8 cellular contexts compared by ENCODE assay signal in the genomic region with DNA sequence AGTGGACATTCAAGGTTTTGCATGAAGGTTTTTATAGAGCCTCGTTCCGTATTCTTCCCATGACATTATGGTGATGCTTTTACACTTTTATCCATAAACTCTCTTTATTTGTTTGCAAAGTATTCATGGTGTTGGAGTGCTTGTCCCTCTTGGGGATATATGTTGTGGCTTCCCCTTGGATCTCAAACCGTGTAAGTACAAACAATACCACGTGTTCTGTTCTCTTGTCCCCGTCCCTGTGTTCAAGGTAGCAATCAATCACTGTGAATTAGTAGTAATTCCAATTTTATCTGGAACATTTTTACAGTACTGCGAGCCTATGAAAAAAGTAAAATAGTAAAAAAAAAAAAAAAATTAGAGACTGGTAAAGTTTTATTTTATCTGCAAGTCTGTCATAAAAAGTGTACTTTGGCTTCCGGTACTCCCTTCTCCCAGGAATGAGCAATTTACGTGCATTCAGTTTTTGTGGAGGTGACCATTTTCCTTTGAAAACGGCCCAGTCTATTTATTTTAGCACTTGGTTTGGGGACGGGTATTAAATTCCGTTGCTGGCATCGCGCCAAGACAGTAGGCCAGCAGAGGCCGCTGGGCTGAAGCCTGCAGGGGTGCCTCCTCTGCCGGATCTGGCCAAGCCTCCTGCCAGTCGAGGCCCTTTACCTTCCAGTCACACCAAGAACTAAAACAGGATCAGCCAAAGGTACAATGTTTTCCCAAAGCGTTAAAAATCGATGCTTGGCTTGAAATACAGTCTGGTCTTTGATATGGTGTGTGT.
DNase-seq lines count a peak whose midpoint lies in the region; ATAC-seq, FAIRE-seq and TF ChIP-seq lines count a peak whose summit lies in the region.

No MANE protein-coding gene starts in this region.

- no peaks in the 10 kb centered on the region for H3K36me3 Mint-ChIP-seq in activated CD4-positive, alpha-beta T cell treated with anti-CD3 and anti-CD28 coated beads, Interleukin-2, amount 10 ng/mL, durations not matched to agents 7 days and 5 days (ENCODE audit: low read depth)

- H3K9me3 Mint-ChIP-seq in activated CD4-positive, alpha-beta T cell treated with anti-CD3 and anti-CD28 coated beads, Interleukin-2, amount 10 ng/mL, durations not matched to agents 7 days and 5 days, result no peaks in the 10 kb centered on the region

- CTCF ChIA-PET in activated CD4-positive, alpha-beta T cell treated with anti-CD3 and anti-CD28 coated beads, Interleukin-2, amount 10 ng/mL, durations not matched to agents 7 days and 5 days (lab: Charles Lee), result no interaction called here
- CTCF ChIA-PET in endothelial cell of umbilical vein (lab: Charles Lee), result interaction anchor here (1.3 kb wide), 1 partner anchor 27 kb away, joined by 3 read pairs; no protein-coding TSS in a partner anchor

- H3K79me2 ChIP-seq in endothelial cell of umbilical vein (ENCODE audit: control insufficient read depth, insufficient read depth, low read length), result no peaks in the 10 kb centered on the region

- POLR2A ChIA-PET in activated CD4-positive, alpha-beta T cell treated with anti-CD3 and anti-CD28 coated beads, Interleukin-2, amount 10 ng/mL, durations not matched to agents 7 days and 5 days (lab: Charles Lee), result no interaction called here
- POLR2A ChIA-PET in endothelial cell of umbilical vein (lab: Charles Lee), result no interaction called here

- peak overlapping the region; percentile 89 for H2AFZ ChIP-seq in endothelial cell of umbilical vein (ENCODE audit: low read depth, low read length)

- peak; percentile 59 for ATAC-seq in GM19351 (IDR thresholded peaks at IDR 0.05; ENCODE audit: unreplicated experiment)
- ATAC-seq in HG02759 (IDR thresholded peaks at IDR 0.05; ENCODE audit: unreplicated experiment), result no peak

- DNase-seq in AG09309 (ENCODE audit: low read depth) (peak; percentile 14), NCI-H2227 treated with DMSO at 0.1 percent for 48 hours (lab: John Stamatoyannopoulos, UW) (peak; percentile 60), endothelial cell of umbilical vein (ENCODE audit: low read depth, low spot score) (peak; percentile 73), lung microvascular endothelial cell (ENCODE audit: low read depth in 2 of 2) (peak; percentile 59 to 76)
- DNase-seq in activated CD4-positive, alpha-beta T cell treated with anti-CD3 and anti-CD28 coated beads, Interleukin-2, amount 10 ng/mL, durations not matched to agents 7 days and 5 days, result peak; percentile 14
- DNase-seq in stimulated activated CD8-positive, alpha-beta memory T cell treated with anti-CD3 and anti-CD28 coated beads, Interleukin-4, amount 100 ng/mL, for 24 hours (ENCODE audit: low read depth), result peak; percentile 9

- peaks cover 4% of the 10 kb centered on the region for H3K4me1 Mint-ChIP-seq in activated CD4-positive, alpha-beta T cell treated with anti-CD3 and anti-CD28 coated beads, Interleukin-2, amount 10 ng/mL, durations not matched to agents 7 days and 5 days

- peak overlapping the region; percentile 23 for H3K4me3 ChIP-seq in AG09309 (ENCODE audit: control insufficient read depth, low read depth, low read length)
- H3K4me3 ChIP-seq in endothelial cell of umbilical vein (replicated peaks in 1 of 3; ENCODE audit: insufficient read depth in 1 of 3, low read depth in 1 of 3, low read length in 3 of 3), result peak overlapping the region; percentile 14 to 50 (median 21)

- peak overlapping the region; percentile 2 for H3K4me3 Mint-ChIP-seq in activated CD4-positive, alpha-beta T cell treated with anti-CD3 and anti-CD28 coated beads, Interleukin-2, amount 10 ng/mL, durations not matched to agents 7 days and 5 days

- peak overlapping the region; percentile 78 for H3K4me2 ChIP-seq in endothelial cell of umbilical vein (ENCODE audit: insufficient read depth, low read length)

- dilution Hi-C loops in endothelial cell of umbilical vein (cut with MboI; ENCODE audit: extremely low pct_ligation_motif_present, low sequenced_read_pairs), result no loop called here

- H3K9ac ChIP-seq in endothelial cell of umbilical vein (replicated peaks; ENCODE audit: extremely low read depth, insufficient read depth, low read length), result no peak overlapping the region

- H3K9me1 ChIP-seq in endothelial cell of umbilical vein (replicated peaks; ENCODE audit: control insufficient read depth, extremely low read depth, insufficient read depth, low read length), result no peaks in the 10 kb centered on the region

- H3K27me3 Mint-ChIP-seq in activated CD4-positive, alpha-beta T cell treated with anti-CD3 and anti-CD28 coated beads, Interleukin-2, amount 10 ng/mL, durations not matched to agents 7 days and 5 days, result peaks cover 24% of the 10 kb centered on the region

- no peaks in the 10 kb centered on the region for H3K36me3 ChIP-seq in endothelial cell of umbilical vein (ENCODE audit: control insufficient read depth in 2 of 2, extremely low read depth in 1 of 2, insufficient read depth in 2 of 2, low read length in 2 of 2)

- no peak for TF ChIP-seq POLR2A in endothelial cell of umbilical vein (IDR thresholded peaks at IDR 0.05; ENCODE audit: low read depth, low read length)

- no TSS peak for BruUV-seq in endothelial cell of umbilical vein (replicated peaks; lab: Mats Ljungman, UMichigan)

- no peaks in the 10 kb centered on the region for H3K9me3 ChIP-seq in endothelial cell of umbilical vein (replicated peaks; ENCODE audit: control insufficient read depth, insufficient read depth, low read length)

- intact Hi-C loops in endothelial cell of umbilical vein (cut with micrococcal nuclease), result no loop called here

- TF ChIP-seq CTCF in AG09309 (IDR thresholded peaks at IDR 0.05; ENCODE audit: control insufficient read depth, insufficient read depth, low read depth, low read length, missing control alignments) (peak; percentile 55), endothelial cell of umbilical vein (IDR thresholded peaks at IDR 0.05; ENCODE audit: extremely low read depth in 1 of 2, insufficient read depth in 1 of 2, low read depth in 1 of 2, low read length in 2 of 2) (peak; percentile 17 to 50)

- H3K27ac ChIP-seq in endothelial cell of umbilical vein (ENCODE audit: insufficient read depth, low read depth, low read length), result no peak overlapping the region

- H4K20me1 ChIP-seq in endothelial cell of umbilical vein (replicated peaks; ENCODE audit: control insufficient read depth, extremely low read depth, insufficient read depth, low read length), result no peaks in the 10 kb centered on the region

- FAIRE-seq in endothelial cell of umbilical vein (lab: Jason Lieb, UNC), result peak; percentile 66

- H3K27me3 ChIP-seq in endothelial cell of umbilical vein (ENCODE audit: control insufficient read depth in 2 of 2, insufficient read depth in 2 of 2, low read length in 2 of 2), result peaks cover 8 to 28% of the 10 kb centered on the region in 2 experiments

- H3K4me1 ChIP-seq in endothelial cell of umbilical vein (ENCODE audit: control insufficient read depth, extremely low read depth, insufficient read depth, low read length), result peaks cover 5% of the 10 kb centered on the region

- no peak overlapping the region for H3K27ac Mint-ChIP-seq in activated CD4-positive, alpha-beta T cell treated with anti-CD3 and anti-CD28 coated beads, Interleukin-2, amount 10 ng/mL, durations not matched to agents 7 days and 5 days

TF ChIP-seq in endothelial cell of umbilical vein, 7 proteins besides CTCF, POLR2A, EP300 and RAD21:
- TF ChIP-seq, protein P1, sequence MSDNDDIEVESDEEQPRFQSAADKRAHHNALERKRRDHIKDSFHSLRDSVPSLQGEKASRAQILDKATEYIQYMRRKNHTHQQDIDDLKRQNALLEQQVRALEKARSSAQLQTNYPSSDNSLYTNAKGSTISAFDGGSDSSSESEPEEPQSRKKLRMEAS (IDR thresholded peaks at IDR 0.05; ENCODE audit: insufficient read depth, insufficient read length), result no peak
- TF ChIP-seq GATA2 (IDR thresholded peaks at IDR 0.05; ENCODE audit: insufficient read depth, insufficient read length, low read depth, low read length) (no peak), MYC (IDR thresholded peaks at IDR 0.05; ENCODE audit: low read depth, low read length) (no peak), EZH2 (IDR thresholded peaks at IDR 0.05; ENCODE audit: borderline replicate concordance, low read depth, low read length, severe bottlenecking) (no peak), FOS (IDR thresholded peaks at IDR 0.05; ENCODE audit: borderline replicate concordance, insufficient read depth, low read length) (no peak), POLR2AphosphoS5 (IDR thresholded peaks at IDR 0.05; ENCODE audit: insufficient read depth, low read depth, low read length) (no peak), JUN (IDR thresholded peaks at IDR 0.05; ENCODE audit: borderline replicate concordance, insufficient read depth, insufficient read length, low read depth) (no peak)

Comparison
In these comparisons a context has a peak if more than half of its experiments do, and no peak if none do; other contexts are left out.
1. DNase-seq: peak in every context shown above with its lines; median percentile 73 in endothelial cell of umbilical vein; 68 in lung microvascular endothelial cell; 60 in NCI-H2227 treated with DMSO at 0.1 percent for 48 hours; 14 in AG09309; 14 in activated CD4-positive, alpha-beta T cell treated with anti-CD3 and anti-CD28 coated beads, Interleukin-2, amount 10 ng/mL, durations not matched to agents 7 days and 5 days; 9 in stimulated activated CD8-positive, alpha-beta memory T cell treated with anti-CD3 and anti-CD28 coated beads, Interleukin-4, amount 100 ng/mL, for 24 hours.